In genomic region chr18:36312806-36313395, GRCh38 we compare ENCODE assay signal across 24 cellular contexts. TPM values are rescaled to one million over a fixed set of nuclear protein-coding genes. Genes with fewer than 3 reads are reported as not detected.
A peak's percentile ranks its signal among the peaks of the same experiment; 100 is the strongest.
DNase-seq lines count a peak whose midpoint lies in the region; ATAC-seq and TF ChIP-seq lines count a peak whose summit lies in the region.
"Had no signal": no experiment of that assay in that cellular context is flagged by ENCODE, and none has a peak within 500 bp of the region (broad histone marks: within the 10 kb centered on the region; RNA-seq: fewer than 3 reads in every experiment).

No MANE protein-coding gene starts in this region.

- no peak overlapping the region for H3K4me3 ChIP-seq in ACC112 (ENCODE audit: low read depth, low read length)
- H3K4me3 ChIP-seq in choroid plexus epithelial cell (ENCODE audit: low read depth, low read length), result no peak overlapping the region
- H3K4me3 ChIP-seq in right cardiac atrium (ENCODE audit: low read length), result no peak overlapping the region
- H3K4me3 ChIP-seq: BLaER1, GM12878 had no signal

- H3K27me3 ChIP-seq in ACC112 (ENCODE audit: insufficient read depth, low read length) (no peaks in the 10 kb centered on the region), right cardiac atrium (ENCODE audit: control insufficient read depth, insufficient read depth) (no peaks in the 10 kb centered on the region)
- H3K27me3 ChIP-seq: BLaER1 had no signal

- H3K4me1 ChIP-seq in ACC112 (ENCODE audit: control insufficient read depth, insufficient read depth, low read length, unreplicated experiment), result peaks cover 67% of the 10 kb centered on the region
- H3K4me1 ChIP-seq in right cardiac atrium (ENCODE audit: control insufficient read depth, insufficient read depth, low read length), result peaks cover 17% of the 10 kb centered on the region
- H3K4me1 ChIP-seq: Caco-2 had no signal

- H3K36me3 ChIP-seq in ACC112 (ENCODE audit: insufficient read depth, low read length), result no peaks in the 10 kb centered on the region
- H3K36me3 ChIP-seq: BLaER1 had no signal

- peak in 1 of 2 donors; percentile 28 for ATAC-seq in right cardiac atrium
- ATAC-seq: left lobe of liver; naive thymus-derived CD8-positive, alpha-beta T cell had no signal

- H3K27ac ChIP-seq in ACC112 (ENCODE audit: low read depth, low read length) (peak overlapping the region; percentile 91; the same call in 1 of the 2 replicates), right cardiac atrium (ENCODE audit: low read length) (peak overlapping the region; percentile 34)
- H3K27ac ChIP-seq: BLaER1 had no signal

- DNase-seq in LHCN-M2 (ENCODE audit: low read depth), result peak; percentile 40
- DNase-seq in choroid plexus epithelial cell (ENCODE audit: low read depth), result peak; percentile 27
- DNase-seq in right cardiac atrium, result no peak
- DNase-seq in NCI-H1930 (lab: John Stamatoyannopoulos, UW), result no peak
- DNase-seq in activated CD4-positive, alpha-beta T cell treated with anti-CD3 and anti-CD28 coated beads for 48 hours, result no peak
- no peak for DNase-seq in foreskin melanocyte
- DNase-seq in activated CD4-positive, alpha-beta T cell treated with anti-CD3 and anti-CD28 coated beads, Interleukin-2, amount 50 U/mL, for 4 hours, result no peak
- DNase-seq: ACHN; activated CD4-positive, alpha-beta T cell treated with anti-CD3 and anti-CD28 coated beads, Interleukin-2, amount 50 U/mL, for 1 hour; activated naive CD8-positive, alpha-beta T cell treated with anti-CD3 and anti-CD28 coated beads, Interleukin-2, amount 10 ng/mL, durations not matched to agents 7 days and 5 days; Caco-2; DND-41; H7; Karpas-422; midbrain; naive thymus-derived CD8-positive, alpha-beta T cell; NCI-H2171; NCI-H524 treated with DMSO at 0.1 percent for 48 hours; T-helper 2 cell had no signal

- H3K79me2 ChIP-seq in ACC112 (ENCODE audit: control insufficient read depth, insufficient read depth, low read length, unreplicated experiment), result no peaks in the 10 kb centered on the region

- intact Hi-C loops in right cardiac atrium (cut with DNase I), result no loop called here

- H2AFZ ChIP-seq in ACC112 (ENCODE audit: low read length, unreplicated experiment), result no peak overlapping the region

- no peaks in the 10 kb centered on the region for H3K9me3 ChIP-seq in right cardiac atrium (ENCODE audit: control insufficient read depth, low read length)
- H3K9me3 ChIP-seq: Caco-2 had no signal

- WGBS in right cardiac atrium, result 66% methylated on average over 2 of the region's 2 CpGs

- no peak for TF ChIP-seq CTCF in choroid plexus epithelial cell (conservative IDR thresholded peaks at IDR 0.05; ENCODE audit: low read depth, low read length)

RNA-seq across cellular contexts. Expression of gene FHOD3, which starts 15.4 kb away (rescaled TPM):
- total RNA-seq in LHCN-M2 (2014; rRNA removed) (8.5 and 8.7 TPM in 2 replicates), right cardiac atrium (100 to 1,000 TPM; 118 to 157 (median 142) TPM)
- polyA plus RNA-seq in LHCN-M2 (2012), result 3.3 TPM
- 118 TPM for polyA plus RNA-seq in right cardiac atrium
- total RNA-seq: activated naive CD8-positive, alpha-beta T cell treated with anti-CD3 and anti-CD28 coated beads, Interleukin-2, amount 10 ng/mL, durations not matched to agents 7 days and 5 days; activated T-helper 2 cell treated with anti-CD3 and anti-CD28 coated beads, Interferon-gamma antibody, Interleukin-2, Interleukin-4, amounts not matched to agents 10 μg/mL and 5 μg/mL and 100 μg/mL, durations not matched to agents 14 hours and 24 hours and 36 hours; Caco-2; naive thymus-derived CD8-positive, alpha-beta T cell had no signal
- polyA plus RNA-seq: naive thymus-derived CD8-positive, alpha-beta T cell had no signal

Comparison
In these comparisons a context has a peak if more than half of its experiments do, and no peak if none do; other contexts are left out.
1. DNase-seq: peak in LHCN-M2 (single experiment) and choroid plexus epithelial cell (single experiment); none in right cardiac atrium (0 of 3), NCI-H1930 (0 of 2), activated CD4-positive, alpha-beta T cell treated with anti-CD3 and anti-CD28 coated beads for 48 hours (single experiment), foreskin melanocyte (single experiment) and activated CD4-positive, alpha-beta T cell treated with anti-CD3 and anti-CD28 coated beads, Interleukin-2, amount 50 U/mL, for 4 hours (0 of 2).
2. RNA of gene FHOD3, which starts 15.4 kb away (total RNA-seq): 118 to 157 TPM in right cardiac atrium; 8.5 to 8.7 TPM in LHCN-M2; every median in the first group is over 10 times any median in the second.